Comparison of ENCODE assay signal across 26 cellular contexts in genomic region chr18:78611869-78612268, GRCh38.
DNase-seq lines count a peak whose midpoint lies in the region; ATAC-seq and TF ChIP-seq lines count a peak whose summit lies in the region.
"Had no signal": no experiment of that assay in that cellular context is flagged by ENCODE, and none has a peak within 500 bp of the region (broad histone marks: within the 10 kb centered on the region; RNA-seq: fewer than 3 reads in every experiment).

No MANE protein-coding gene starts in this region.

- no peak overlapping the region for H4K5ac ChIP-seq in H9 (ENCODE audit: insufficient read length, low read depth, low read length)

- DNase-seq in H9 (peak; percentile 4), endodermal cell (peak; percentile 13), islet precursor cell (peak; percentile 40), spleen (peak; percentile 51), gastrocnemius medialis (no peak), NOMO-1 treated with dmso at 0.1 percent for 144 hours (lab: John Stamatoyannopoulos, UW; ENCODE audit: unreplicated experiment) (no peak), tibial nerve (ENCODE audit: low spot score in 2 of 2) (no peak)
- no peak for DNase-seq in stimulated activated naive CD8-positive, alpha-beta T cell treated with anti-CD3 and anti-CD28 coated beads, Interleukin-15, amount 100 ng/mL, for 72 hours
- DNase-seq: 8988T; ACHN; BE2C; C1 segment of cervical spinal cord; CD4-positive, alpha-beta memory T cell; CD4-positive, CD25-positive, alpha-beta regulatory T cell; CD8-positive, alpha-beta memory T cell; COR-L47; DMS 273 treated with DMSO at 0.1 percent for 48 hours; DMS153; DMS53; DMS79; DND-41; EL; GDM1 had no signal

- H2BK120ac ChIP-seq in H9 (ENCODE audit: low read depth, low read length, poor library complexity, severe bottlenecking): no peak overlapping the region

- H3K4me1 ChIP-seq in H9 (ENCODE audit: insufficient read depth, low read length) (no peaks in the 10 kb centered on the region), endodermal cell (ENCODE audit: control insufficient read depth, insufficient read depth, low read length) (no peaks in the 10 kb centered on the region), spleen (no peaks in the 10 kb centered on the region), gastrocnemius medialis (no peaks in the 10 kb centered on the region), tibial nerve (no peaks in the 10 kb centered on the region)
- H3K4me1 ChIP-seq: BE2C, BLaER1 had no signal

- H3T11ph ChIP-seq in H9 (ENCODE audit: low read length): no peak overlapping the region

- H3K4ac ChIP-seq in H9 (ENCODE audit: low read depth, low read length): no peak overlapping the region

- no peak overlapping the region for H4K8ac ChIP-seq in H9 (replicated peaks; ENCODE audit: insufficient read length, low read depth, low read length)

- no peak overlapping the region for H3K56ac ChIP-seq in H9 (ENCODE audit: insufficient read length, low read depth, low read length)

- no CpG with 5 or more reads among the region's 14 CpGs for WGBS in H9 (ENCODE audit: extremely low coverage, insufficient read length, low lambda C conversion rate)
- WGBS in endodermal cell (ENCODE audit: insufficient coverage in 1 of 2, insufficient read length in 1 of 2), 2 experiments: 93 to 95% methylated on average over 7 to 14 of the region's 14 CpGs
- 82 to 91% (median 89%) methylated on average over 14 of the region's 14 CpGs for WGBS in spleen, 5 donors
- WGBS in tibial nerve, 2 donors: 83 to 86% methylated on average over 14 of the region's 14 CpGs

- H3K9me3 ChIP-seq in H9 (ENCODE audit: control insufficient read depth, low read depth, low read length) (no peaks in the 10 kb centered on the region), endodermal cell (ENCODE audit: control insufficient read depth, low read length) (no peaks in the 10 kb centered on the region), spleen (peaks cover 0 to 28% (median 19%) of the 10 kb centered on the region in 8 donors), gastrocnemius medialis (no peaks in the 10 kb centered on the region), tibial nerve (peaks cover 0 to 13% (median 0%) of the 10 kb centered on the region in 4 donors)
- H3K9me3 ChIP-seq: BE2C had no signal

- no peak overlapping the region for H3K4me2 ChIP-seq in H9 (ENCODE audit: insufficient read depth, insufficient read length, low read length)
- H3K4me2 ChIP-seq: BLaER1 had no signal

- no peak overlapping the region for H3K9ac ChIP-seq in H9 (ENCODE audit: extremely low read depth, insufficient read length, low read length)
- H3K9ac ChIP-seq in endodermal cell (ENCODE audit: extremely low read depth, low read length, poor library complexity, severe bottlenecking): no peak overlapping the region
- H3K9ac ChIP-seq: BLaER1 had no signal

- H3K9me3 Mint-ChIP-seq in H9 (peaks cover 7 to 10% of the 10 kb centered on the region in 2 experiments), endodermal cell (peaks cover 7% of the 10 kb centered on the region)
- H3K9me3 Mint-ChIP-seq in stimulated activated naive CD8-positive, alpha-beta T cell treated with anti-CD3 and anti-CD28 coated beads, Interleukin-15, amount 100 ng/mL, for 72 hours: peaks cover 10 to 28% of the 10 kb centered on the region in 2 donors

- 0 out of 4 replicates have a peak, but pooled peaks cover 0 to 5% of the 10 kb centered on the region in 2 experiments for H3K4me1 Mint-ChIP-seq in H9
- H3K4me1 Mint-ChIP-seq in endodermal cell: no peaks in the 10 kb centered on the region
- H3K4me1 Mint-ChIP-seq in stimulated activated naive CD8-positive, alpha-beta T cell treated with anti-CD3 and anti-CD28 coated beads, Interleukin-15, amount 100 ng/mL, for 72 hours: no peaks in the 10 kb centered on the region
- H3K4me1 Mint-ChIP-seq: CD14-positive monocyte; CD4-positive, alpha-beta memory T cell; CD4-positive, CD25-positive, alpha-beta regulatory T cell; CD8-positive, alpha-beta memory T cell had no signal

- no peaks in the 10 kb centered on the region for H3K36me3 ChIP-seq in endodermal cell (ENCODE audit: control insufficient read depth, insufficient read depth, low read length)
- no peaks in the 10 kb centered on the region for H3K36me3 ChIP-seq in spleen
- no peaks in the 10 kb centered on the region for H3K36me3 ChIP-seq in gastrocnemius medialis
- H3K36me3 ChIP-seq in tibial nerve: no peaks in the 10 kb centered on the region
- H3K36me3 ChIP-seq: BE2C, BLaER1 had no signal

- H3K27ac ChIP-seq in H9 (ENCODE audit: insufficient read length, low read depth, low read length) (no peak overlapping the region), endodermal cell (ENCODE audit: low read depth, low read length) (no peak overlapping the region), spleen (no peak overlapping the region), gastrocnemius medialis (no peak overlapping the region), tibial nerve (no peak overlapping the region)
- H3K27ac ChIP-seq: BLaER1 had no signal

- H3K23me2 ChIP-seq in H9 (ENCODE audit: insufficient read length, low read depth, low read length, poor library complexity, severe bottlenecking): no peaks in the 10 kb centered on the region

- H4K20me1 ChIP-seq in H9 (ENCODE audit: control insufficient read depth, insufficient read depth, insufficient read length): no peaks in the 10 kb centered on the region
- H4K20me1 ChIP-seq: BLaER1 had no signal

- H3K4me3 ChIP-seq in endodermal cell (ENCODE audit: low read length): no peak overlapping the region
- H3K4me3 ChIP-seq in spleen: no peak overlapping the region
- H3K4me3 ChIP-seq in gastrocnemius medialis: no peak overlapping the region
- H3K4me3 ChIP-seq in tibial nerve: no peak overlapping the region
- H3K4me3 ChIP-seq: BLaER1, GM12878 had no signal

- no peaks in the 10 kb centered on the region for H3K79me2 ChIP-seq in H9 (ENCODE audit: insufficient read depth, low read length)

- no peaks in the 10 kb centered on the region for H3K79me1 ChIP-seq in H9 (ENCODE audit: insufficient read depth, low read depth, low read length, poor library complexity, severe bottlenecking)

- H3K27me3 Mint-ChIP-seq in H9 (ENCODE audit: low read depth) (peaks cover 2% of the 10 kb centered on the region; the same call in 1 of the 2 replicates), endodermal cell (ENCODE audit: insufficient read depth) (no peaks in the 10 kb centered on the region)
- peaks cover 15% of the 10 kb centered on the region for H3K27me3 Mint-ChIP-seq in stimulated activated naive CD8-positive, alpha-beta T cell treated with anti-CD3 and anti-CD28 coated beads, Interleukin-15, amount 100 ng/mL, for 72 hours
- H3K27me3 Mint-ChIP-seq: CD4-positive, CD25-positive, alpha-beta regulatory T cell had no signal

- no peak overlapping the region for H2BK12ac ChIP-seq in H9 (ENCODE audit: insufficient read length, low read depth, low read length)

- no peak overlapping the region for H4K91ac ChIP-seq in H9 (ENCODE audit: insufficient read length, low read depth, low read length)

- no peak for TF ChIP-seq CTCF in H9 (conservative IDR thresholded peaks at IDR 0.05)
- no peak for TF ChIP-seq CTCF in endodermal cell (conservative IDR thresholded peaks at IDR 0.05)
- TF ChIP-seq CTCF in spleen (IDR thresholded peaks at IDR 0.05 in 8 of 11, conservative IDR thresholded peaks at IDR 0.05 in 3 of 11): no peak
- TF ChIP-seq CTCF in gastrocnemius medialis (IDR thresholded peaks at IDR 0.05 in 4 of 5, conservative IDR thresholded peaks at IDR 0.05 in 1 of 5): no peak
- TF ChIP-seq CTCF in tibial nerve (IDR thresholded peaks at IDR 0.05): no peak

- no peak overlapping the region for H2BK20ac ChIP-seq in H9 (ENCODE audit: low read depth, low read length, poor library complexity, severe bottlenecking)

- H3K14ac ChIP-seq in H9 (ENCODE audit: insufficient read depth, low read length): no peak overlapping the region

- H3K23ac ChIP-seq in H9 (ENCODE audit: insufficient read length, low read depth, low read length): no peak overlapping the region

- no peak overlapping the region for H3K27ac Mint-ChIP-seq in H9
- no peak overlapping the region for H3K27ac Mint-ChIP-seq in endodermal cell
- no peak overlapping the region for H3K27ac Mint-ChIP-seq in stimulated activated naive CD8-positive, alpha-beta T cell treated with anti-CD3 and anti-CD28 coated beads, Interleukin-15, amount 100 ng/mL, for 72 hours
- H3K27ac Mint-ChIP-seq: CD14-positive monocyte; CD4-positive, alpha-beta memory T cell; CD4-positive, CD25-positive, alpha-beta regulatory T cell; CD8-positive, alpha-beta memory T cell had no signal

- TF ChIP-seq POLR2A in spleen (IDR thresholded peaks at IDR 0.05) (no peak), gastrocnemius medialis (IDR thresholded peaks at IDR 0.05) (no peak), tibial nerve (IDR thresholded peaks at IDR 0.05) (no peak)

- intact Hi-C loops in spleen (cut with DNase I; ENCODE audit: low total_unique reads) (no loop called here), gastrocnemius medialis (cut with DNase I; ENCODE audit: low total_unique reads) (no loop called here)

- no peak overlapping the region for H2BK15ac ChIP-seq in H9 (ENCODE audit: low read depth, low read length)

- H3K36me3 Mint-ChIP-seq in H9 (ENCODE audit: insufficient read depth in 1 of 3, low read depth in 3 of 3): no peaks in the 10 kb centered on the region
- H3K36me3 Mint-ChIP-seq in endodermal cell (ENCODE audit: low read depth): no peaks in the 10 kb centered on the region
- H3K36me3 Mint-ChIP-seq: CD14-positive monocyte; CD4-positive, CD25-positive, alpha-beta regulatory T cell had no signal

- no peak overlapping the region for H2AFZ ChIP-seq in H9 (ENCODE audit: low read length)

- no peak overlapping the region for H3K18ac ChIP-seq in H9 (ENCODE audit: insufficient read length, low read depth, low read length)

- no peak overlapping the region for H3K4me3 Mint-ChIP-seq in H9
- no peak overlapping the region for H3K4me3 Mint-ChIP-seq in endodermal cell
- no peak overlapping the region for H3K4me3 Mint-ChIP-seq in stimulated activated naive CD8-positive, alpha-beta T cell treated with anti-CD3 and anti-CD28 coated beads, Interleukin-15, amount 100 ng/mL, for 72 hours
- H3K4me3 Mint-ChIP-seq: CD14-positive monocyte; CD4-positive, alpha-beta memory T cell; CD4-positive, CD25-positive, alpha-beta regulatory T cell; CD8-positive, alpha-beta memory T cell had no signal

- H2AK5ac ChIP-seq in H9 (ENCODE audit: insufficient read length, low read length): no peak overlapping the region

- H3K27me3 ChIP-seq in H9 (ENCODE audit: insufficient read depth, low read length) (no peaks in the 10 kb centered on the region), endodermal cell (ENCODE audit: control insufficient read depth, insufficient read depth, low read length, poor library complexity, severe bottlenecking) (no peaks in the 10 kb centered on the region), spleen (replicated peaks in 1 of 7) (peaks cover 0 to 13% (median 0%) of the 10 kb centered on the region in 7 donors), gastrocnemius medialis (no peaks in the 10 kb centered on the region), tibial nerve (no peaks in the 10 kb centered on the region)
- H3K27me3 ChIP-seq: BE2C, BLaER1 had no signal

- no peak for ATAC-seq in gastrocnemius medialis
- no peak for ATAC-seq in stimulated activated naive CD8-positive, alpha-beta T cell treated with anti-CD3 and anti-CD28 coated beads, Interleukin-15, amount 100 ng/mL, for 72 hours
- ATAC-seq: GM12878 had no signal

- H2BK5ac ChIP-seq in H9 (ENCODE audit: insufficient read length, low read length): no peak overlapping the region

- no peak for TF ChIP-seq EP300 in tibial nerve (IDR thresholded peaks at IDR 0.05)

- in situ Hi-C loops in gastrocnemius medialis (cut with MboI; ENCODE audit: low sequenced_read_pairs in 4 of 4): no loop called here

Comparison
In these comparisons a context has a peak if more than half of its experiments do, and no peak if none do; other contexts are left out.
1. DNase-seq: peak in H9 (single experiment), endodermal cell (single experiment), islet precursor cell (single experiment) and spleen (single experiment); none in gastrocnemius medialis (0 of 2), NOMO-1 treated with dmso at 0.1 percent for 144 hours (single experiment), stimulated activated naive CD8-positive, alpha-beta T cell treated with anti-CD3 and anti-CD28 coated beads, Interleukin-15, amount 100 ng/mL, for 72 hours (0 of 2) and tibial nerve (0 of 2).